In genomic region chr17:82463391-82463790, GRCh38 we compare ENCODE assay signal across 36 cellular contexts. TPM values are rescaled to one million over a fixed set of nuclear protein-coding genes. Genes with fewer than 3 reads are reported as not detected.
DNase-seq lines count a peak whose midpoint lies in the region; ATAC-seq, FAIRE-seq and TF ChIP-seq lines count a peak whose summit lies in the region.
"Had no signal": no experiment of that assay in that cellular context is flagged by ENCODE, and none has a peak within 500 bp of the region (broad histone marks: within the 10 kb centered on the region; RNA-seq: fewer than 3 reads in every experiment).

No MANE protein-coding gene starts in this region.

- TF ChIP-seq CTCF in natural killer cell (IDR thresholded peaks at IDR 0.05) (no peak), kidney (IDR thresholded peaks at IDR 0.05; ENCODE audit: borderline replicate concordance, extremely low read depth, insufficient read depth) (no peak), tibial nerve (IDR thresholded peaks at IDR 0.05) (no peak)

- no peaks in the 10 kb centered on the region for H3K27me3 Mint-ChIP-seq in activated CD4-positive, alpha-beta T cell treated with anti-CD3 and anti-CD28 coated beads for 36 hours
- no peaks in the 10 kb centered on the region for H3K27me3 Mint-ChIP-seq in activated CD4-positive, alpha-beta T cell treated with anti-CD3 and anti-CD28 coated beads, Interleukin-2, amount 10 ng/mL, durations not matched to agents 7 days and 5 days
- no peaks in the 10 kb centered on the region for H3K27me3 Mint-ChIP-seq in natural killer cell (ENCODE audit: low read depth in 2 of 2)
- H3K27me3 Mint-ChIP-seq in natural killer cell treated with Interleukin-12 subunit alpha and Interleukin-12 subunit beta and Interleukin-15 and Interleukin-18, amount 100 ng/mL, for 72 hours: no peaks in the 10 kb centered on the region
- H3K27me3 Mint-ChIP-seq: activated naive CD4-positive, alpha-beta T cell treated with anti-CD3 and anti-CD28 coated beads, Interleukin-2, amount 50 U/mL, for 24 hours had no signal

- POLR2A ChIA-PET in activated CD4-positive, alpha-beta T cell treated with anti-CD3 and anti-CD28 coated beads for 36 hours (lab: Charles Lee): no interaction called here
- POLR2A ChIA-PET in activated CD4-positive, alpha-beta T cell treated with anti-CD3 and anti-CD28 coated beads, Interleukin-2, amount 10 ng/mL, durations not matched to agents 7 days and 5 days (lab: Charles Lee): interaction anchor here (0.7 kb wide), 1 partner anchor 12 kb away, joined by 3 read pairs; no protein-coding TSS in a partner anchor

- no peak for DNase-seq in activated CD4-positive, alpha-beta T cell treated with anti-CD3 and anti-CD28 coated beads for 36 hours
- DNase-seq in activated CD4-positive, alpha-beta T cell treated with anti-CD3 and anti-CD28 coated beads, Interleukin-2, amount 10 ng/mL, durations not matched to agents 7 days and 5 days: no peak
- DNase-seq in natural killer cell: no peak
- DNase-seq in natural killer cell treated with Interleukin-12 subunit alpha and Interleukin-12 subunit beta and Interleukin-15 and Interleukin-18, amount 100 ng/mL, for 72 hours (ENCODE audit: low spot score): no peak
- peak; percentile 29 for DNase-seq in kidney
- DNase-seq in tibial nerve (ENCODE audit: low spot score in 2 of 2): no peak
- no peak for DNase-seq in NCI-H1417 (lab: John Stamatoyannopoulos, UW)
- no peak for DNase-seq in germinal center (ENCODE audit: low spot score)
- DNase-seq: activated T-cell treated with anti-CD3 and anti-CD28 coated beads, Interleukin-2, amount 50 U/mL, for 48 hours; AML-193; CD8-positive, alpha-beta T cell; central memory CD4-positive, alpha-beta T cell; DMS 273 treated with DMSO at 0.1 percent for 48 hours; dorsolateral prefrontal cortex; EL; islet precursor cell; KBM-7; lower lobe of right lung; MG63; NCI-H1105 treated with DMSO at 0.1 percent for 48 hours; NCI-H2081; NCI-H226; NCI-H69; Peyer's patch; sigmoid colon; SJCRH30; stimulated activated naive CD4-positive, alpha-beta T cell treated with Interleukin-2 at 50 U/mL for 16 hours had no signal

- WGBS in tibial nerve, 2 donors: 66 to 72% methylated on average over 6 of the region's 6 CpGs

- no peak for ATAC-seq in activated CD4-positive, alpha-beta T cell treated with anti-CD3 and anti-CD28 coated beads for 36 hours
- ATAC-seq in natural killer cell: no peak
- ATAC-seq in natural killer cell treated with Interleukin-12 subunit alpha and Interleukin-12 subunit beta and Interleukin-15 and Interleukin-18, amount 100 ng/mL, for 72 hours: no peak
- ATAC-seq: activated CD4-positive, CD25-positive, alpha-beta regulatory T cell treated with anti-CD3 and anti-CD28 coated beads, Interleukin-2, amount 50 U/mL, for 24 hours; CD8-positive, alpha-beta T cell; GM12878 had no signal

- peaks cover 57% of the 10 kb centered on the region for H3K36me3 Mint-ChIP-seq in activated CD4-positive, alpha-beta T cell treated with anti-CD3 and anti-CD28 coated beads for 36 hours (ENCODE audit: low read depth)
- H3K36me3 Mint-ChIP-seq in activated CD4-positive, alpha-beta T cell treated with anti-CD3 and anti-CD28 coated beads, Interleukin-2, amount 10 ng/mL, durations not matched to agents 7 days and 5 days (ENCODE audit: low read depth): peaks cover 64% of the 10 kb centered on the region
- peaks cover 17% of the 10 kb centered on the region for H3K36me3 Mint-ChIP-seq in natural killer cell
- H3K36me3 Mint-ChIP-seq in natural killer cell treated with Interleukin-12 subunit alpha and Interleukin-12 subunit beta and Interleukin-15 and Interleukin-18, amount 100 ng/mL, for 72 hours: peaks cover 18% of the 10 kb centered on the region

- H3K4me1 ChIP-seq in kidney (ENCODE audit: control insufficient read depth in 1 of 2, insufficient read depth in 1 of 2, low read depth in 1 of 2, low read length in 2 of 2) (no peaks in the 10 kb centered on the region), tibial nerve (peaks cover 0 to 30% (median 8%) of the 10 kb centered on the region in 4 donors)
- H3K4me1 ChIP-seq: SJCRH30 had no signal

- TF ChIP-seq POLR2A in tibial nerve (IDR thresholded peaks at IDR 0.05): no peak

- H3K27me3 ChIP-seq in tibial nerve: no peaks in the 10 kb centered on the region
- H3K27me3 ChIP-seq: dorsolateral prefrontal cortex, MG63, neural progenitor cell, Peyer's patch, sigmoid colon, SJCRH30 had no signal

- no peaks in the 10 kb centered on the region for H3K9me3 Mint-ChIP-seq in activated CD4-positive, alpha-beta T cell treated with anti-CD3 and anti-CD28 coated beads for 36 hours (ENCODE audit: low read depth)
- H3K9me3 Mint-ChIP-seq in activated CD4-positive, alpha-beta T cell treated with anti-CD3 and anti-CD28 coated beads, Interleukin-2, amount 10 ng/mL, durations not matched to agents 7 days and 5 days: no peaks in the 10 kb centered on the region
- H3K9me3 Mint-ChIP-seq in natural killer cell: no peaks in the 10 kb centered on the region
- no peaks in the 10 kb centered on the region for H3K9me3 Mint-ChIP-seq in natural killer cell treated with Interleukin-12 subunit alpha and Interleukin-12 subunit beta and Interleukin-15 and Interleukin-18, amount 100 ng/mL, for 72 hours
- H3K9me3 Mint-ChIP-seq: activated naive CD4-positive, alpha-beta T cell treated with anti-CD3 and anti-CD28 coated beads, Interleukin-2, amount 50 U/mL, for 24 hours; CD8-positive, alpha-beta T cell; neural progenitor cell had no signal

- peaks cover 19% of the 10 kb centered on the region for H3K4me1 Mint-ChIP-seq in activated CD4-positive, alpha-beta T cell treated with anti-CD3 and anti-CD28 coated beads for 36 hours
- H3K4me1 Mint-ChIP-seq in activated CD4-positive, alpha-beta T cell treated with anti-CD3 and anti-CD28 coated beads, Interleukin-2, amount 10 ng/mL, durations not matched to agents 7 days and 5 days: peaks cover 49% of the 10 kb centered on the region
- peaks cover 31 to 45% of the 10 kb centered on the region in 2 donors for H3K4me1 Mint-ChIP-seq in natural killer cell
- peaks cover 21 to 50% of the 10 kb centered on the region in 2 donors for H3K4me1 Mint-ChIP-seq in natural killer cell treated with Interleukin-12 subunit alpha and Interleukin-12 subunit beta and Interleukin-15 and Interleukin-18, amount 100 ng/mL, for 72 hours (ENCODE audit: low read depth in 2 of 2)

- H3K9ac ChIP-seq in kidney (ENCODE audit: low read length in 2 of 2): no peak overlapping the region
- H3K9ac ChIP-seq: neural progenitor cell had no signal

- CTCF ChIA-PET in activated CD4-positive, alpha-beta T cell treated with anti-CD3 and anti-CD28 coated beads for 36 hours (lab: Charles Lee): interaction anchor here (1.4 kb wide), 1 partner anchor 40 kb away, joined by 3 read pairs; no protein-coding TSS in a partner anchor
- CTCF ChIA-PET in activated CD4-positive, alpha-beta T cell treated with anti-CD3 and anti-CD28 coated beads, Interleukin-2, amount 10 ng/mL, durations not matched to agents 7 days and 5 days (lab: Charles Lee): interaction anchor here (0.7 kb wide), 1 partner anchor 32 kb away, joined by 3 read pairs; no protein-coding TSS in a partner anchor

- no peak for TF ChIP-seq EP300 in tibial nerve (IDR thresholded peaks at IDR 0.05)

- no peak overlapping the region for H3K27ac ChIP-seq in kidney (ENCODE audit: low read depth in 2 of 2, low read length in 2 of 2)
- peak overlapping the region; percentile 23 to 69 (median 48) for H3K27ac ChIP-seq in tibial nerve
- H3K27ac ChIP-seq: lower lobe of right lung, neural progenitor cell, sigmoid colon, SJCRH30 had no signal

- intact Hi-C loops in activated CD4-positive, alpha-beta T cell treated with anti-CD3 and anti-CD28 coated beads for 36 hours (cut with DNase I, micrococcal nuclease): no loop called here
- intact Hi-C loops in natural killer cell (cut with micrococcal nuclease): no loop called here
- intact Hi-C loops in kidney (cut with DNase I): loop anchor here (10.0 kb wide), 1 partner anchor 111 kb away; no protein-coding TSS in a partner anchor

- H3K9me3 ChIP-seq in kidney (ENCODE audit: control insufficient read depth in 1 of 2, low read length in 2 of 2): no peaks in the 10 kb centered on the region
- no peaks in the 10 kb centered on the region for H3K9me3 ChIP-seq in tibial nerve
- H3K9me3 ChIP-seq: HAP-1, lower lobe of right lung, MG63, Peyer's patch, sigmoid colon, SJCRH30 had no signal

- H3K4me3 Mint-ChIP-seq in activated CD4-positive, alpha-beta T cell treated with anti-CD3 and anti-CD28 coated beads for 36 hours: no peak overlapping the region
- no peak overlapping the region for H3K4me3 Mint-ChIP-seq in activated CD4-positive, alpha-beta T cell treated with anti-CD3 and anti-CD28 coated beads, Interleukin-2, amount 10 ng/mL, durations not matched to agents 7 days and 5 days
- H3K4me3 Mint-ChIP-seq in natural killer cell: no peak overlapping the region
- no peak overlapping the region for H3K4me3 Mint-ChIP-seq in natural killer cell treated with Interleukin-12 subunit alpha and Interleukin-12 subunit beta and Interleukin-15 and Interleukin-18, amount 100 ng/mL, for 72 hours
- H3K4me3 Mint-ChIP-seq: activated naive CD4-positive, alpha-beta T cell treated with anti-CD3 and anti-CD28 coated beads, Interleukin-2, amount 50 U/mL, for 24 hours; CD8-positive, alpha-beta T cell; neural progenitor cell had no signal

- H3K4me3 ChIP-seq in kidney (ENCODE audit: low read length in 2 of 2): no peak overlapping the region
- no peak overlapping the region for H3K4me3 ChIP-seq in tibial nerve
- H3K4me3 ChIP-seq: dorsolateral prefrontal cortex, GM12878, HAP-1, lower lobe of right lung, MG63, neural progenitor cell, Peyer's patch, sigmoid colon, SJCRH30 had no signal

- H3K36me3 ChIP-seq in kidney (ENCODE audit: control insufficient read depth in 1 of 2, insufficient read depth in 2 of 2, low read length in 2 of 2): peaks cover 10 to 29% of the 10 kb centered on the region in 2 donors
- peaks cover 0 to 83% (median 20%) of the 10 kb centered on the region in 3 donors for H3K36me3 ChIP-seq in tibial nerve

- H3K27ac Mint-ChIP-seq in activated CD4-positive, alpha-beta T cell treated with anti-CD3 and anti-CD28 coated beads for 36 hours: peak overlapping the region; percentile 51
- H3K27ac Mint-ChIP-seq in activated CD4-positive, alpha-beta T cell treated with anti-CD3 and anti-CD28 coated beads, Interleukin-2, amount 10 ng/mL, durations not matched to agents 7 days and 5 days: no peak overlapping the region
- peak overlapping the region; percentile 26 to 56 for H3K27ac Mint-ChIP-seq in natural killer cell
- peak overlapping the region in 1 of 2 donors; percentile 80 for H3K27ac Mint-ChIP-seq in natural killer cell treated with Interleukin-12 subunit alpha and Interleukin-12 subunit beta and Interleukin-15 and Interleukin-18, amount 100 ng/mL, for 72 hours
- H3K27ac Mint-ChIP-seq: activated naive CD4-positive, alpha-beta T cell treated with anti-CD3 and anti-CD28 coated beads, Interleukin-2, amount 50 U/mL, for 24 hours; CD8-positive, alpha-beta T cell had no signal

- no peak for FAIRE-seq in kidney (lab: Jason Lieb, UNC)
- FAIRE-seq: astrocyte, endothelial cell of umbilical vein, GM12878, HTR-8/SVneo, TTC549 had no signal

RNA-seq across cellular contexts. Expression of gene NARF, which starts 4.8 kb away (rescaled TPM):
- total RNA-seq in activated CD4-positive, alpha-beta T cell treated with anti-CD3 and anti-CD28 coated beads for 36 hours: 10 to 100 TPM; 65.4 to 85.9 TPM
- total RNA-seq in activated CD4-positive, alpha-beta T cell treated with anti-CD3 and anti-CD28 coated beads, Interleukin-2, amount 10 ng/mL, durations not matched to agents 7 days and 5 days: 100 to 1,000 TPM; 105 to 117 TPM
- 100 to 1,000 TPM; 130 to 203 (median 158) TPM for total RNA-seq in natural killer cell
- 100 to 1,000 TPM; 217 to 295 TPM for total RNA-seq in natural killer cell treated with Interleukin-12 subunit alpha and Interleukin-12 subunit beta and Interleukin-15 and Interleukin-18, amount 100 ng/mL, for 72 hours
- total RNA-seq in kidney: 45.8 TPM
- polyA plus RNA-seq in kidney (ENCODE audit: insufficient read depth, low read depth, low replicate concordance): 29.1 TPM
- total RNA-seq in tibial nerve: 10 to 100 TPM; 25.8 to 79.2 (median 59.9) TPM

RNA-seq across cellular contexts. Expression of gene CYBC1, which starts 12.8 kb away (rescaled TPM):
- total RNA-seq in activated CD4-positive, alpha-beta T cell treated with anti-CD3 and anti-CD28 coated beads for 36 hours: 100 to 1,000 TPM; 286 to 329 TPM
- 100 to 1,000 TPM; 300 to 324 TPM for total RNA-seq in activated CD4-positive, alpha-beta T cell treated with anti-CD3 and anti-CD28 coated beads, Interleukin-2, amount 10 ng/mL, durations not matched to agents 7 days and 5 days
- total RNA-seq in natural killer cell (100 to 1,000 TPM; 168 to 219 (median 192) TPM), kidney (139 TPM), tibial nerve (100 to 1,000 TPM in 2 of 4 donors, 10 to 100 TPM in 2; 45.4 to 106 (median 86.4) TPM)
- 100 to 1,000 TPM; 300 to 380 TPM for total RNA-seq in natural killer cell treated with Interleukin-12 subunit alpha and Interleukin-12 subunit beta and Interleukin-15 and Interleukin-18, amount 100 ng/mL, for 72 hours
- polyA plus RNA-seq in kidney (ENCODE audit: insufficient read depth, low read depth, low replicate concordance): 38.2 TPM

RNA-seq across cellular contexts. Expression of gene OGFOD3, which starts 45.0 kb away (rescaled TPM):
- total RNA-seq in activated CD4-positive, alpha-beta T cell treated with anti-CD3 and anti-CD28 coated beads for 36 hours: 10 to 100 TPM; 20.0 to 22.3 TPM
- total RNA-seq in activated CD4-positive, alpha-beta T cell treated with anti-CD3 and anti-CD28 coated beads, Interleukin-2, amount 10 ng/mL, durations not matched to agents 7 days and 5 days: 10 to 100 TPM; 23.8 to 28.0 TPM
- total RNA-seq in natural killer cell: 10 to 100 TPM; 21.6 to 28.6 (median 23.3) TPM
- total RNA-seq in natural killer cell treated with Interleukin-12 subunit alpha and Interleukin-12 subunit beta and Interleukin-15 and Interleukin-18, amount 100 ng/mL, for 72 hours: 10 to 100 TPM; 29.7 to 30.1 TPM
- 36.1 TPM for total RNA-seq in kidney
- polyA plus RNA-seq in kidney (ENCODE audit: insufficient read depth, low read depth, low replicate concordance): 27.8 TPM
- 10 to 100 TPM; 23.7 to 51.6 (median 40.7) TPM for total RNA-seq in tibial nerve

RNA-seq across cellular contexts. Expression of gene HEXD, which starts 45.2 kb away (rescaled TPM):
- total RNA-seq in activated CD4-positive, alpha-beta T cell treated with anti-CD3 and anti-CD28 coated beads for 36 hours: 10 to 100 TPM; 23.3 to 26.0 TPM
- 10 to 100 TPM; 65.5 to 70.2 TPM for total RNA-seq in activated CD4-positive, alpha-beta T cell treated with anti-CD3 and anti-CD28 coated beads, Interleukin-2, amount 10 ng/mL, durations not matched to agents 7 days and 5 days
- total RNA-seq in natural killer cell: 10 to 100 TPM; 35.7 to 57.4 (median 51.5) TPM
- 10 to 100 TPM; 19.5 to 40.1 TPM for total RNA-seq in natural killer cell treated with Interleukin-12 subunit alpha and Interleukin-12 subunit beta and Interleukin-15 and Interleukin-18, amount 100 ng/mL, for 72 hours
- total RNA-seq in kidney: 39.2 TPM
- 42.0 TPM for polyA plus RNA-seq in kidney (ENCODE audit: insufficient read depth, low read depth, low replicate concordance)
- 100 to 1,000 TPM in 1 of 4 donors, 10 to 100 TPM in 3; 65.6 to 143 (median 95.1) TPM for total RNA-seq in tibial nerve

RNA-seq across cellular contexts. Expression of gene FOXK2, which starts 56.1 kb away (rescaled TPM):
- 10 to 100 TPM; 58.1 to 75.4 TPM for total RNA-seq in activated CD4-positive, alpha-beta T cell treated with anti-CD3 and anti-CD28 coated beads for 36 hours
- total RNA-seq in activated CD4-positive, alpha-beta T cell treated with anti-CD3 and anti-CD28 coated beads, Interleukin-2, amount 10 ng/mL, durations not matched to agents 7 days and 5 days: 10 to 100 TPM; 59.6 to 63.2 TPM
- total RNA-seq in natural killer cell: 10 to 100 TPM; 42.5 to 50.0 (median 46.4) TPM
- 100 to 1,000 TPM in 1 of 2 donors, 10 to 100 TPM in 1; 60.9 to 108 TPM for total RNA-seq in natural killer cell treated with Interleukin-12 subunit alpha and Interleukin-12 subunit beta and Interleukin-15 and Interleukin-18, amount 100 ng/mL, for 72 hours
- 37.9 TPM for total RNA-seq in kidney
- polyA plus RNA-seq in kidney (ENCODE audit: insufficient read depth, low read depth, low replicate concordance): 13.5 TPM
- 10 to 100 TPM; 29.6 to 65.4 (median 33.3) TPM for total RNA-seq in tibial nerve

Comparison
In these comparisons a context has a peak if more than half of its experiments do, and no peak if none do; other contexts are left out.
1. H3K27ac ChIP-seq: peak in tibial nerve (4 of 4); none in kidney (0 of 2).